Comparison of ENCODE assay signal across 20 cellular contexts in the genomic region with DNA sequence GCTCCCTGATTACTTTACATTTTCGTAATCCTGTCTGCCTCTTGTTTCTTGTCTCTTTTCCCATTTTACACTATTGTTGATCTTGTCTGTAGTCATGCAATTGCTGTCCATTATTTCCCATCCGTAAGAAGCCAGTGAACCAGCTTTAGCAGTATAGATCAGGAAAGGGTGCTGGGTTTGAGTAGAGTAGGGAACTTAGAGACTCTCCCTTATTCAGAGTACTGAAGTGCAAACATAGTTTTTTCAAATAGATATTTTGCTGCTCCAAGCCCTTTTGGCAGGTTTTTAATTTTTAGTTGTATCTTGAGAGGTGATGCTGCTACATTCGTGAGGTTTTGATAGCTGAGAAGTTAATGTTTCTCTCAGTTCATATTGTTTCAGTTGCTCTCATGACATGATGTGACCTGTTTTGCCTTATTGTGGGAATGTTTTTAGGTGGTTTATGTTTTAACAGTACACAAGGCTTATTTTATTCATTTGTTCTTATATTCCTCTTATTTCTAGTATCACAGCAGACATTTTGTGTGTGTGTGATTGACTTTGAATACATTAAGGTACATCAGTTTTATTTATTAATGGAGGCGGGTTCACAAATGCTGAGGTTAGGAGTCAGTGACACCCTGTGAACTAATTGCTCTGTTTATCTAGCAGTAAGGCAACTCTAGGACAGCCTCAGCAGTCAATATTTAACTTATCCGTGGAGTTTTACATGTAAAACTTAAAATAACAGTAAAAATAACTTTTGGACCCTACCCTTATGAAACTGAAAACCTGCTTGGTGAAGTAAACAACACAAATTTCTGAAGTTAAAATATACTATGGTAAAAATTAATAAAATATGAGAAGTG.
DNase-seq lines count a peak whose midpoint lies in the region; ATAC-seq, FAIRE-seq and TF ChIP-seq lines count a peak whose summit lies in the region.
"Had no signal": no experiment of that assay in that cellular context is flagged by ENCODE, and none has a peak within 500 bp of the region (broad histone marks: within the 10 kb centered on the region; RNA-seq: fewer than 3 reads in every experiment).

No MANE protein-coding gene starts in this region.

- CTCF ChIA-PET in HEK293 (lab: Yijun Ruan, JAX), result no interaction called here

- H3K36me3 ChIP-seq in HEK293 (ENCODE audit: control insufficient read depth in 2 of 2, insufficient read depth in 1 of 2, low read length in 2 of 2), result no peaks in the 10 kb centered on the region
- H3K36me3 ChIP-seq: SJSA1 had no signal

- POLR2A ChIA-PET in HEK293 (lab: Yijun Ruan, JAX), result no interaction called here

- ATAC-seq in GM21390 (IDR thresholded peaks at IDR 0.05; ENCODE audit: unreplicated experiment) (no peak), HG02885 (IDR thresholded peaks at IDR 0.05; ENCODE audit: poor library complexity, unreplicated experiment) (no peak)

- FAIRE-seq in islet of Langerhans (lab: Jason Lieb, UNC), result peak; percentile 98
- FAIRE-seq: HTR-8/SVneo had no signal

- no peaks in the 10 kb centered on the region for H3K4me1 ChIP-seq in HEK293 (ENCODE audit: control insufficient read depth, insufficient read depth, low read length)
- H3K4me1 ChIP-seq: Caco-2, SJSA1 had no signal

- H3K4me3 ChIP-seq in HEK293 (ENCODE audit: low read depth, low read length) (no peak overlapping the region), coronary artery (no peak overlapping the region)
- H3K4me3 ChIP-seq: PC-9, SJSA1 had no signal

- TF ChIP-seq CTCF in HEK293 (tag by site-specific recombination; IDR thresholded peaks at IDR 0.05) (no peak), coronary artery (IDR thresholded peaks at IDR 0.05) (no peak)

- H3K27ac ChIP-seq in HEK293 (ENCODE audit: extremely low read depth, low read depth, low read length) (no peak overlapping the region), coronary artery (no peak overlapping the region)
- H3K27ac ChIP-seq: HL-60, PC-9, SJSA1 had no signal

- no peaks in the 10 kb centered on the region for H3K9me3 ChIP-seq in HEK293 (ENCODE audit: control insufficient read depth, insufficient read depth, low read depth, low read length)
- H3K9me3 ChIP-seq: Caco-2, SJSA1 had no signal

- peak; percentile 32 to 57 for DNase-seq in NCI-H526 (lab: John Stamatoyannopoulos, UW)
- DNase-seq in renal cortical epithelial cell (ENCODE audit: low read depth), result peak; percentile 66
- no peak for DNase-seq in coronary artery (ENCODE audit: low spot score)
- no peak for DNase-seq in OCI-M2 (lab: John Stamatoyannopoulos, UW; ENCODE audit: unreplicated experiment)
- DNase-seq: ACHN, AML-193, Caco-2, EL, H7, NCI-H2029 treated with DMSO at 0.1 percent for 48 hours, NCI-H2227 treated with DMSO at 0.1 percent for 48 hours, NCI-H774, PC-9 had no signal

TF ChIP-seq in HEK293, 187 proteins besides CTCF, POLR2A, EP300 and RAD21:
- TF ChIP-seq, protein P1, sequence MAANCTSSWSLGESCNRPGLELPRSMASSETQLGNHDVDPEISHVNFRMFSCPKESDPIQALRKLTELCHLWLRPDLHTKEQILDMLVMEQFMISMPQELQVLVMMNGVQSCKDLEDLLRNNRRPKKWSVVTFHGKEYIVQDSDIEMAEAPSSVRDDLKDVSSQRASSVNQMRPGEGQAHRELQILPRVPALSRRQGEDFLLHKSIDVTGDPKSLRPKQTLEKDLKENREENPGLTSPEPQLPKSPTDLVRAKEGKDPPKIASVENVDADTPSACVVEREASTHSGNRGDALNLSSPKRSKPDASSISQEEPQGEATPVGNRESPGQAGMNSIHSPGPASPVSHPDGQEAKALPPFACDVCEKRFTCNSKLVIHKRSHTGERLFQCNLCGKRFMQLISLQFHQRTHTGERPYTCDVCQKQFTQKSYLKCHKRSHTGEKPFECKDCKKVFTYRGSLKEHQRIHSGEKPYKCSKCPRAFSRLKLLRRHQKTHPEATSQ (tag by site-specific recombination; IDR thresholded peaks at IDR 0.05), result no peak
- TF ChIP-seq ZBTB48 (tag by site-specific recombination; IDR thresholded peaks at IDR 0.05), result 0 out of 2 replicates have a peak, but pooled peaks have one; percentile 35

Comparison
In these comparisons a context has a peak if more than half of its experiments do, and no peak if none do; other contexts are left out.
1. DNase-seq: peak in NCI-H526 (2 of 2) and renal cortical epithelial cell (single experiment); none in coronary artery (single experiment) and OCI-M2 (single experiment).